Comparison of ENCODE assay signal across 2 cellular contexts in the genomic region with DNA sequence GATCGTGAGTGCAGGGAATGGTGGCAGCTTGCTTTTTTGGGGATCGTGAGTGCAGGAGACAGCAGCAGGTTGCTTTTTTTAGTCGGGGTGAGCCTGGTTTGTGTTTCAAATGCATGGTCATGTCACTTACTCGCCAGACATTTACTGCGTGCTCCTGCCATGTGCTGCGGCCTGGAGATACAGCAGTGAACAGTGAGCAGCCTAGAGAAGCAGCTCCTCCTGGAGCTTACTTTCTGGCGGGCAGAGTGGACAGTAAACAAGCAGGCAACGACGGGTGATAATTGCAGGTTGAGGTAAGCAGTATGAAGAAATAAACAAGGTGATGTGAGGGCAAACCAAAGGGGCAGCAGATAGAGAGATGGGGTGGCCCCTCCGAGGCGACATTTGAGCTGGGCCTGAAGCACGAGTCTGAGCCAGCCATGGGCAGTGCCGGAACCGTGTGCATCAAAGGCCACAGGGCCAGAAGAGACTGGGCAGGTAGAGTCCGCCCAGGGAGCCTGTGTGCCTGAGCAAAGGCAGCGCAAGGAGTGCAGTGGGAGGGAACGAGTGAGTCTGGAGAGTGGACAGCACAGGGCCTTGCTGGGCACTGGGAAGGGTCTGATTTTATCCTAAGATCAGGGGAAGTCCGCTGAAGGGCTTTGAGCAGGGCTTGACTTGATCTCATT.
TF ChIP-seq lines count a peak whose summit lies in the region.

No MANE protein-coding gene starts in this region.

TF ChIP-seq in IMR-90, 13 proteins besides CTCF, POLR2A, EP300 and RAD21:
- TF ChIP-seq RCOR1 (IDR thresholded peaks at IDR 0.05; ENCODE audit: insufficient replicate concordance, low read length): no peak
- TF ChIP-seq FOS (IDR thresholded peaks at IDR 0.05; ENCODE audit: low read depth, low read length): no peak
- TF ChIP-seq CEBPB (IDR thresholded peaks at IDR 0.05; ENCODE audit: low read depth, low read length): no peak
- TF ChIP-seq, protein P1, sequence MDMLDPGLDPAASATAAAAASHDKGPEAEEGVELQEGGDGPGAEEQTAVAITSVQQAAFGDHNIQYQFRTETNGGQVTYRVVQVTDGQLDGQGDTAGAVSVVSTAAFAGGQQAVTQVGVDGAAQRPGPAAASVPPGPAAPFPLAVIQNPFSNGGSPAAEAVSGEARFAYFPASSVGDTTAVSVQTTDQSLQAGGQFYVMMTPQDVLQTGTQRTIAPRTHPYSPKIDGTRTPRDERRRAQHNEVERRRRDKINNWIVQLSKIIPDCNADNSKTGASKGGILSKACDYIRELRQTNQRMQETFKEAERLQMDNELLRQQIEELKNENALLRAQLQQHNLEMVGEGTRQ (IDR thresholded peaks at IDR 0.05; ENCODE audit: low read depth, low read length): no peak
- no peak for TF ChIP-seq BHLHE40 (IDR thresholded peaks at IDR 0.05; ENCODE audit: low read depth, low read length)
- TF ChIP-seq MAFK (IDR thresholded peaks at IDR 0.05; ENCODE audit: low read depth, low read length): no peak
- TF ChIP-seq MAZ (IDR thresholded peaks at IDR 0.05; ENCODE audit: borderline replicate concordance, low read depth, low read length): no peak
- TF ChIP-seq, protein P2, sequence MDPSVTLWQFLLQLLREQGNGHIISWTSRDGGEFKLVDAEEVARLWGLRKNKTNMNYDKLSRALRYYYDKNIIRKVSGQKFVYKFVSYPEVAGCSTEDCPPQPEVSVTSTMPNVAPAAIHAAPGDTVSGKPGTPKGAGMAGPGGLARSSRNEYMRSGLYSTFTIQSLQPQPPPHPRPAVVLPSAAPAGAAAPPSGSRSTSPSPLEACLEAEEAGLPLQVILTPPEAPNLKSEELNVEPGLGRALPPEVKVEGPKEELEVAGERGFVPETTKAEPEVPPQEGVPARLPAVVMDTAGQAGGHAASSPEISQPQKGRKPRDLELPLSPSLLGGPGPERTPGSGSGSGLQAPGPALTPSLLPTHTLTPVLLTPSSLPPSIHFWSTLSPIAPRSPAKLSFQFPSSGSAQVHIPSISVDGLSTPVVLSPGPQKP (IDR thresholded peaks at IDR 0.05; ENCODE audit: borderline replicate concordance, low read depth, low read length): no peak
- no peak for TF ChIP-seq MXI1 (IDR thresholded peaks at IDR 0.05; ENCODE audit: borderline replicate concordance, low read depth, low read length)
- TF ChIP-seq CHD1 (IDR thresholded peaks at IDR 0.05; ENCODE audit: low read depth, low read length): no peak
- TF ChIP-seq RFX5 (IDR thresholded peaks at IDR 0.05; ENCODE audit: low read depth, low read length): no peak
- no peak for TF ChIP-seq SMC3 (IDR thresholded peaks at IDR 0.05; ENCODE audit: low read depth, low read length)

TF ChIP-seq in GM12878, 131 proteins besides CTCF, POLR2A, EP300 and RAD21:
- TF ChIP-seq JUNB (IDR thresholded peaks at IDR 0.05): no peak
